Comparison of ENCODE assay signal across 20 cellular contexts in the genomic region with DNA sequence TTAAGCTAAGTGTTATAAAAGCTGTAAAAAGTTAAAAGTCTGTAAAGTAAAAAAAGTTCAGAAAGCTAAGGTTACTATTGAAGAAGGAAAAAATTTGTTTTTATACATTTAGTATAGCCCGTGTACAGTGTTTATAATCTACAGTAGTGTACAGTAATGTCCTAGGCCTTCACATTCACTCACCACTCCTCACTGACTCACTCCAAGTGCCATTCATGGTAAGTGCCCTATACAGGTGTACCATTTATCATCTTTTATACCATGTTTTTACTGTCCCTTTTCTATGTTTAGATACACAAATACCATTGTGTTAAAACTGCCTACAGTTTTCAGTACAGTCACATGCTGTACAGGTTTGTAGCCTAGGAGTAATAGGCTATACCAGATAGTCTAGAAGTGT. TPM values are rescaled to one million over a fixed set of nuclear protein-coding genes. Genes with fewer than 3 reads are reported as not detected.
"Had no signal": no experiment of that assay in that cellular context is flagged by ENCODE, and none has a peak within 500 bp of the region (broad histone marks: within the 10 kb centered on the region; RNA-seq: fewer than 3 reads in every experiment).

No MANE protein-coding gene starts in this region.

- FAIRE-seq: keratinocyte had no signal

- H3K4me1 ChIP-seq: prostate gland, right lobe of liver, suprapubic skin, uterus had no signal

- H3K4me3 ChIP-seq: dorsolateral prefrontal cortex, esophagus squamous epithelium, lung, prostate gland, right lobe of liver, suprapubic skin, thyroid gland, uterus had no signal

- H3K27me3 ChIP-seq: dorsolateral prefrontal cortex, esophagus squamous epithelium, right lobe of liver, suprapubic skin, thyroid gland, uterus had no signal

- H3K9ac ChIP-seq: parathyroid adenoma had no signal

- H3K36me3 ChIP-seq: prostate gland, right lobe of liver, thyroid gland, uterus had no signal

- H3K9me3 ChIP-seq: esophagus squamous epithelium, prostate gland, right lobe of liver, suprapubic skin, thyroid gland, uterus had no signal

- DNase-seq: cortex of kidney; dorsolateral prefrontal cortex; esophagus squamous epithelium; foreskin fibroblast; immature natural killer cell; left colon; left ventricle myocardium superior; occipital lobe; right lobe of liver; stimulated activated CD4-positive, alpha-beta T cell treated with anti-CD3 and anti-CD28 coated beads, Interleukin-4, amount 100 ng/mL, for 1 hour; stimulated activated CD8-positive, alpha-beta memory T cell treated with anti-CD3 and anti-CD28 coated beads, Interleukin-4, amount 100 ng/mL, for 48 hours; stimulated activated naive CD8-positive, alpha-beta T cell treated with anti-CD3 and anti-CD28 coated beads, Interleukin-15, Interleukin-2, amounts not matched to agents 100 U/mL and 50 U/mL, for 24 hours; thyroid gland; uterus had no signal

- H3K27ac ChIP-seq: epithelial cell of prostate, prostate gland, right lobe of liver, suprapubic skin, uterus had no signal

- H3K79me2 ChIP-seq: parathyroid adenoma had no signal

RNA-seq across cellular contexts. Expression of gene LAMB2, which starts 24.4 kb away (rescaled TPM):
- polyA plus RNA-seq: immature natural killer cell had no signal
